ENCODE assay signal across 20 cellular contexts in genomic region chr10:17190602-17191001, GRCh38. TPM values are rescaled to one million over a fixed set of nuclear protein-coding genes. Genes with fewer than 3 reads are reported as not detected.
DNase-seq lines count a peak whose midpoint lies in the region; ATAC-seq, FAIRE-seq and TF ChIP-seq lines count a peak whose summit lies in the region.
"Had no signal": no experiment of that assay in that cellular context is flagged by ENCODE, and none has a peak within 500 bp of the region (broad histone marks: within the 10 kb centered on the region; RNA-seq: fewer than 3 reads in every experiment).

No MANE protein-coding gene starts in this region.

- H3K27me3 ChIP-seq in astrocyte (ENCODE audit: insufficient read depth, low read length) (no peaks in the 10 kb centered on the region), thoracic aorta (replicated peaks; ENCODE audit: insufficient read depth) (no peaks in the 10 kb centered on the region)

- no peaks in the 10 kb centered on the region for H3K36me3 ChIP-seq in astrocyte (ENCODE audit: insufficient read depth, low read length)
- H3K36me3 ChIP-seq in thoracic aorta, result no peaks in the 10 kb centered on the region

- H3K4me3 Mint-ChIP-seq in astrocyte (ENCODE audit: unreplicated experiment), result peak overlapping the region; percentile 3
- no peak overlapping the region for H3K4me3 Mint-ChIP-seq in nephron progenitor cell
- H3K4me3 Mint-ChIP-seq: B cell; CD4-positive, alpha-beta memory T cell; GM23338 had no signal

- H3K4me1 Mint-ChIP-seq in astrocyte (ENCODE audit: low read depth, unreplicated experiment) (peaks cover 2% of the 10 kb centered on the region), nephron progenitor cell (peaks cover 5% of the 10 kb centered on the region)
- H3K4me1 Mint-ChIP-seq: B cell had no signal

- H3K36me3 Mint-ChIP-seq in astrocyte (ENCODE audit: low read depth, unreplicated experiment), result peaks cover 4% of the 10 kb centered on the region
- H3K36me3 Mint-ChIP-seq in nephron progenitor cell (ENCODE audit: low read depth), result peaks cover 16% of the 10 kb centered on the region

- H3K27me3 Mint-ChIP-seq in astrocyte (ENCODE audit: low read depth, unreplicated experiment), result no peaks in the 10 kb centered on the region
- no peaks in the 10 kb centered on the region for H3K27me3 Mint-ChIP-seq in nephron progenitor cell (ENCODE audit: low read depth, poor library complexity)
- H3K27me3 Mint-ChIP-seq: B cell; CD4-positive, alpha-beta memory T cell had no signal

- ATAC-seq in thoracic aorta (ENCODE audit: insufficient number of reproducible peaks, low FRiP score, low read depth), result no peak
- ATAC-seq in HG03025 (IDR thresholded peaks at IDR 0.05; ENCODE audit: low FRiP score, unreplicated experiment), result no peak
- no peak for ATAC-seq in GM21717 (IDR thresholded peaks at IDR 0.05; ENCODE audit: unreplicated experiment)

- H3K79me2 ChIP-seq in astrocyte (ENCODE audit: insufficient read depth, low read length), result peaks cover 4% of the 10 kb centered on the region

- H3K9me3 ChIP-seq in astrocyte (ENCODE audit: insufficient read depth, low read depth, low read length) (no peaks in the 10 kb centered on the region), thoracic aorta (no peaks in the 10 kb centered on the region)

- H3K4me2 ChIP-seq in astrocyte (ENCODE audit: low read length), result no peak overlapping the region
- H3K4me2 ChIP-seq: GM23338 had no signal

- peaks cover 5% of the 10 kb centered on the region for H3K9me3 Mint-ChIP-seq in astrocyte (ENCODE audit: unreplicated experiment)
- peaks cover 17% of the 10 kb centered on the region for H3K9me3 Mint-ChIP-seq in nephron progenitor cell

- H3K4me1 ChIP-seq in astrocyte (ENCODE audit: insufficient read depth, low read length) (no peaks in the 10 kb centered on the region), thoracic aorta (ENCODE audit: control insufficient read depth in 1 of 2, low read depth in 2 of 2) (peaks cover 4 to 20% of the 10 kb centered on the region in 2 donors)

- H3K9ac ChIP-seq in astrocyte (ENCODE audit: low read length), result no peak overlapping the region

- H3K27ac ChIP-seq in astrocyte (ENCODE audit: low read depth, low read length) (no peak overlapping the region), thoracic aorta (peak overlapping the region; percentile 36 to 56)
- H3K27ac ChIP-seq: 22Rv1 had no signal

- peak; percentile 3 for FAIRE-seq in A204.1 (lab: Jason Lieb, UNC)
- no peak for FAIRE-seq in astrocyte (lab: Jason Lieb, UNC)
- FAIRE-seq: GM12891 had no signal

- no peaks in the 10 kb centered on the region for H4K20me1 ChIP-seq in astrocyte (ENCODE audit: insufficient read depth, low read length)

- H3K27ac Mint-ChIP-seq in astrocyte (ENCODE audit: unreplicated experiment) (no peak overlapping the region), nephron progenitor cell (peak overlapping the region; percentile 68)
- H3K27ac Mint-ChIP-seq: B cell, GM23338 had no signal

- H3K4me3 ChIP-seq in astrocyte (ENCODE audit: insufficient read depth, low read depth, low read length), result no peak overlapping the region
- no peak overlapping the region for H3K4me3 ChIP-seq in thoracic aorta
- H3K4me3 ChIP-seq: GM23338 had no signal

- DNase-seq in astrocyte (ENCODE audit: low read depth) (no peak), nephron progenitor cell (no peak), thoracic aorta (ENCODE audit: low spot score) (no peak), A172 (ENCODE audit: low spot score) (no peak)
- DNase-seq: C1 segment of cervical spinal cord; CD4-positive, alpha-beta memory T cell; COR-L47; DMS153; DMS79 treated with DMSO at 0.1 percent for 48 hours; EL; H7; IMR-90 had no signal

- TF ChIP-seq CTCF in astrocyte (IDR thresholded peaks at IDR 0.05; ENCODE audit: insufficient read depth, low read depth, low read length), result no peak
- TF ChIP-seq CTCF in nephron progenitor cell (IDR thresholded peaks at IDR 0.05), result no peak
- TF ChIP-seq CTCF in thoracic aorta (IDR thresholded peaks at IDR 0.05), result no peak

- no peak overlapping the region for H2AFZ ChIP-seq in astrocyte (ENCODE audit: low read depth, low read length)
- H2AFZ ChIP-seq: GM23338 had no signal

RNA-seq across cellular contexts. Expression of gene TRDMT1, which starts 10.9 kb away (rescaled TPM):
- 5.9 and 6.3 TPM in 2 replicates for total RNA-seq in astrocyte
- total RNA-seq in thoracic aorta, result 10 to 100 TPM; 12.3 to 21.0 TPM
- 4.3 and 5.9 TPM in 2 replicates for total RNA-seq in A172 (2014; rRNA removed; shearing (Covaris generic))

RNA-seq across cellular contexts. Expression of gene VIM, which starts 37.4 kb away (rescaled TPM):
- total RNA-seq in astrocyte (5,172 and 5,400 TPM in 2 replicates), thoracic aorta (1,000 to 10,000 TPM; 5,884 to 8,033 TPM)
- total RNA-seq in A172 (2014; rRNA removed; shearing (Covaris generic)), result 4,251 and 5,299 TPM in 2 replicates
- total RNA-seq: HT-29 had no signal
